ENCODE assay signal across 34 cellular contexts in the genomic region with DNA sequence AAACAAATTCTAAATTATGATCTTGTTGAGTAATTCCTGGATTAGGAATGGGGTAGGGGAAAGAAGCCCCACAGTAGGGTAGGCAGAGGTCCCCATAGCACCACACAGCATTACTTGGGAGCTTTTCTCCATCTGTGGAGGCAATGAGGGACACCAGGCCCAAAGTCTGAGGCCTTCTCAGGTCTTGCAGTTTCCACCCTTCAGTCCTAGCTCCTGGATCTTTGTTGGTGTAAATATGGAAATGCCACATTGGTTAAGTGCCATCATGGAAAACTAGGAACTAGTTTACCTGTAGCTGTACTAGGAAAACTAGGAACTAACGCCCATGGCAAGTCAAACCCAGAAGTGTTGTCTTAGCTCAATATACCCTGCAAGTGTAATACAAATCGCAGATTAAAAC.
"Had no signal": no experiment of that assay in that cellular context is flagged by ENCODE, and none has a peak within 500 bp of the region (broad histone marks: within the 10 kb centered on the region; RNA-seq: fewer than 3 reads in every experiment).

No MANE protein-coding gene starts in this region.

- H3K27me3 ChIP-seq: adrenal gland, ascending aorta, body of pancreas, breast epithelium, cardiac muscle cell had no signal

- H3K4me1 ChIP-seq: adrenal gland, ascending aorta, body of pancreas, breast epithelium had no signal

- FAIRE-seq: astrocyte, bronchial epithelial cell had no signal

- H3K36me3 ChIP-seq: breast epithelium had no signal

- ATAC-seq: activated naive CD4-positive, alpha-beta T cell treated with anti-CD3 and anti-CD28 coated beads, Interleukin-2, amount 50 U/mL, for 72 hours; activated naive CD8-positive, alpha-beta T cell treated with anti-CD3 and anti-CD28 coated beads, Interleukin-2, amount 50 U/mL, for 24 hours; activated T-cell treated with anti-CD3 and anti-CD28 coated beads, Interleukin-2, amount 50 U/mL, for 4 hours; activated T-cell treated with anti-CD3 and anti-CD28 coated beads, Interleukin-2, amount 50 U/mL, for 72 hours; activated T-helper 17 cell treated with anti-CD3 and anti-CD28 coated beads, Interleukin-2, amount 50 U/mL, for 72 hours; body of pancreas had no signal

- H3K4me3 ChIP-seq: adrenal gland, ascending aorta, body of pancreas, breast epithelium, cardiac muscle cell had no signal

- H3K9me3 ChIP-seq: adrenal gland, ascending aorta, body of pancreas, breast epithelium had no signal

- H3K27ac ChIP-seq: adrenal gland, ascending aorta, body of pancreas, breast epithelium, cardiac muscle cell had no signal

- DNase-seq: activated effector memory CD4-positive, alpha-beta T cell treated with anti-CD3 and anti-CD28 coated beads, Interleukin-2, amount 50 U/mL, for 16 hours; activated effector memory CD4-positive, alpha-beta T cell treated with Interleukin-2 at 50 U/mL for 16 hours; activated gamma-delta T cell; activated gamma-delta T cell treated with Interleukin-2 at 50 U/mL for 16 hours; activated naive CD4-positive, alpha-beta T cell; activated naive CD4-positive, alpha-beta T cell treated with anti-CD3 and anti-CD28 coated beads for 36 hours; activated naive CD4-positive, alpha-beta T cell treated with anti-CD3 and anti-CD28 coated beads, Interleukin-2, amount 10 ng/mL, durations not matched to agents 7 days and 5 days; activated naive CD4-positive, alpha-beta T cell treated with anti-CD3 and anti-CD28 coated beads, Interleukin-2, amount 50 U/mL, for 16 hours; activated naive CD4-positive, alpha-beta T cell treated with Interleukin-2 at 50 U/mL for 16 hours; activated naive CD8-positive, alpha-beta T cell treated with anti-CD3 and anti-CD28 coated beads for 36 hours; activated naive CD8-positive, alpha-beta T cell treated with anti-CD3 and anti-CD28 coated beads, Interleukin-2, amount 10 ng/mL, durations not matched to agents 7 days and 5 days; activated naive CD8-positive, alpha-beta T cell treated with anti-CD3 and anti-CD28 coated beads, Interleukin-2, amount 50 U/mL, for 24 hours; activated T-cell treated with anti-CD3 and anti-CD28 coated beads for 4 hours; activated T-cell treated with anti-CD3 and anti-CD28 coated beads, Interleukin-2, amount 50 U/mL, for 1 hour; activated T-cell treated with anti-CD3 and anti-CD28 coated beads, Interleukin-2, amount 50 U/mL, for 24 hours; activated T-cell treated with anti-CD3 and anti-CD28 coated beads, Interleukin-2, amount 50 U/mL, for 4 hours; activated T-cell treated with anti-CD3 and anti-CD28 coated beads, Interleukin-2, amount 50 U/mL, for 48 hours; activated T-cell treated with anti-CD3 and anti-CD28 coated beads, Interleukin-2, amount 50 U/mL, for 72 hours; adrenal gland; amniotic stem cell; amygdala; anterior cingulate cortex; aorta; body of pancreas; caudate nucleus; central memory CD4-positive, alpha-beta T cell; cerebellar nuclear complex had no signal
